ENCODE assay signal across 9 cellular contexts in the genomic region with DNA sequence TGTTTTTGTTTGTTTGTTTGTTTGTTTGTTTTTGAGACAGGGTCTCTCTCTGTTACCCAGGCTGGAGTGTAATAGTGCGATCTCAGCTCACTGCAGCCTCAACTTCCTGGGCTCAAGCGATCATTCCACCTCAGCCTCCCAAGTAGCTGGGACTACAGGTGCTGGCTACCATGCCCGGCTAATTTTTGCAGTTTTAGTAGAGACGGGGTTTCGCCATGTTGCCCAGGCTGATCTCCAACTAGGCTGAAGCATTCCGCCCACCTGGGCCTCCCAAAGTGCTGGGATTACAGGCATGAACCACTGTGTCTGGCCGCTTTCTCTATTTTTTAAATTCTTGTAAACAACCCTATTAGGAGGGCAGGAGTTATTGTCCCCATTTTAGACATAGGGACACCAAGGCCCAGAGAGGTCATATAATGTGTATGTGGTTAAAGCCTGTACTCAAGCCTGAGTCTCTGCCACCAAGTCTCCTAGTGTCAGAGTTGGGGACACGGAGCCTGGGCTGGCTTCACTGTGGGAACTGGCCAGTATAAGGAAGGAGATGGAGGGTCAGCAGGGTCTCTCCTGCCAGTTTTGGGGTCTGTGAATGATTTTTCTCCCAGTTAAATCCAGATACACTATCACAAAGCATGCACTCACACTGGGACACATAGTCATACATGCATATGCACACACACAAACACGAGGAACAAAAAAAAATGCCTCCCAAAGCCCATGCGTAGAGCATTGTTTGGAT. TPM values are rescaled to one million over a fixed set of nuclear protein-coding genes. Genes with fewer than 3 reads are reported as not detected.
DNase-seq lines count a peak whose midpoint lies in the region; ATAC-seq lines count a peak whose summit lies in the region.
"Had no signal": no experiment of that assay in that cellular context is flagged by ENCODE, and none has a peak within 500 bp of the region (broad histone marks: within the 10 kb centered on the region; RNA-seq: fewer than 3 reads in every experiment).

No MANE protein-coding gene starts in this region.

- no peaks in the 10 kb centered on the region for H3K9me3 ChIP-seq in mucosa of rectum (ENCODE audit: control insufficient read depth in 2 of 2, low read length in 2 of 2)

- H3K9ac ChIP-seq in mucosa of rectum (ENCODE audit: low read depth in 1 of 2, low read length in 2 of 2) = peak overlapping the region; percentile 17 to 92

- H3K36me3 ChIP-seq in mucosa of rectum (ENCODE audit: control insufficient read depth in 2 of 2, insufficient read depth in 2 of 2, low read length in 2 of 2) = no peaks in the 10 kb centered on the region

- ATAC-seq in activated naive CD8-positive, alpha-beta T cell treated with anti-CD3 and anti-CD28 coated beads, Interleukin-2, amount 10 ng/mL, durations not matched to agents 7 days and 5 days (ENCODE audit: low read depth) = no peak
- ATAC-seq in HG02610 (IDR thresholded peaks at IDR 0.05; ENCODE audit: unreplicated experiment) = no peak

- no peaks in the 10 kb centered on the region for H3K27me3 Mint-ChIP-seq in activated naive CD8-positive, alpha-beta T cell treated with anti-CD3 and anti-CD28 coated beads, Interleukin-2, amount 10 ng/mL, durations not matched to agents 7 days and 5 days

- no peaks in the 10 kb centered on the region for H3K27me3 ChIP-seq in mucosa of rectum (ENCODE audit: control insufficient read depth in 2 of 2, insufficient read depth in 2 of 2, low read length in 2 of 2)

- peaks cover 39% of the 10 kb centered on the region for H3K4me1 Mint-ChIP-seq in activated naive CD8-positive, alpha-beta T cell treated with anti-CD3 and anti-CD28 coated beads, Interleukin-2, amount 10 ng/mL, durations not matched to agents 7 days and 5 days

- H3K36me3 Mint-ChIP-seq in activated naive CD8-positive, alpha-beta T cell treated with anti-CD3 and anti-CD28 coated beads, Interleukin-2, amount 10 ng/mL, durations not matched to agents 7 days and 5 days = peaks cover 15% of the 10 kb centered on the region

- H3K27ac ChIP-seq in mucosa of rectum (ENCODE audit: low read depth in 2 of 2, low read length in 2 of 2) = no peak overlapping the region

- POLR2A ChIA-PET in activated naive CD8-positive, alpha-beta T cell treated with anti-CD3 and anti-CD28 coated beads, Interleukin-2, amount 10 ng/mL, durations not matched to agents 7 days and 5 days (lab: Charles Lee) = interaction anchor here (1.1 to 1.2 kb wide), 3 partner anchors 10 to 577 kb away, joined by 3 to 7 read pairs (median 3); no protein-coding TSS in a partner anchor

- H3K4me3 ChIP-seq in mucosa of rectum (ENCODE audit: low read length in 2 of 2) = peak overlapping the region; percentile 97 to 98

- peaks cover 33 to 36% of the 10 kb centered on the region in 2 donors for H3K4me1 ChIP-seq in mucosa of rectum (ENCODE audit: control insufficient read depth in 2 of 2, insufficient read depth in 2 of 2, low read length in 2 of 2)

- peak overlapping the region; percentile 97 for H3K27ac Mint-ChIP-seq in activated naive CD8-positive, alpha-beta T cell treated with anti-CD3 and anti-CD28 coated beads, Interleukin-2, amount 10 ng/mL, durations not matched to agents 7 days and 5 days

- peak overlapping the region; percentile 99 for H3K4me3 Mint-ChIP-seq in activated naive CD8-positive, alpha-beta T cell treated with anti-CD3 and anti-CD28 coated beads, Interleukin-2, amount 10 ng/mL, durations not matched to agents 7 days and 5 days

- no peaks in the 10 kb centered on the region for H3K9me3 Mint-ChIP-seq in activated naive CD8-positive, alpha-beta T cell treated with anti-CD3 and anti-CD28 coated beads, Interleukin-2, amount 10 ng/mL, durations not matched to agents 7 days and 5 days

- DNase-seq in stimulated activated CD4-positive, alpha-beta T cell treated with anti-CD3 and anti-CD28 coated beads, Interleukin-15, amount 100 ng/mL, for 24 hours = peak; percentile 14
- no peak for DNase-seq in stimulated activated CD4-positive, alpha-beta T cell treated with anti-CD3 and anti-CD28 coated beads, Interleukin-4, amount 100 ng/mL, for 1 hour
- DNase-seq in activated naive CD8-positive, alpha-beta T cell treated with anti-CD3 and anti-CD28 coated beads, Interleukin-2, amount 10 ng/mL, durations not matched to agents 7 days and 5 days = no peak
- DNase-seq in DMS114 treated with DMSO at 0.1 percent for 48 hours (lab: John Stamatoyannopoulos, UW; ENCODE audit: unreplicated experiment) = no peak
- DNase-seq in SW 1271 (lab: John Stamatoyannopoulos, UW) = no peak
- no peak for DNase-seq in NCI-H2107 treated with DMSO at 0.1 percent for 48 hours (lab: John Stamatoyannopoulos, UW; ENCODE audit: unreplicated experiment)
- DNase-seq: NCI-H1436 had no signal

RNA-seq across cellular contexts. Expression of a gene that starts 2.0 kb away (rescaled TPM):
- total RNA-seq in activated naive CD8-positive, alpha-beta T cell treated with anti-CD3 and anti-CD28 coated beads, Interleukin-2, amount 10 ng/mL, durations not matched to agents 7 days and 5 days = 10 to 100 TPM; 57.1 to 59.3 TPM

RNA-seq across cellular contexts. Expression of a gene that starts 27.5 kb away (rescaled TPM):
- 10 to 100 TPM; 38.6 to 46.8 TPM for total RNA-seq in activated naive CD8-positive, alpha-beta T cell treated with anti-CD3 and anti-CD28 coated beads, Interleukin-2, amount 10 ng/mL, durations not matched to agents 7 days and 5 days
